ENCODE assay signal across 6 cellular contexts in genomic region chr19:49475995-49476880, GRCh38.
A peak's percentile ranks its signal among the peaks of the same experiment; 100 is the strongest.
DNase-seq lines count a peak whose midpoint lies in the region; ATAC-seq and TF ChIP-seq lines count a peak whose summit lies in the region.

No MANE protein-coding gene starts in this region.

- H3K4me3 ChIP-seq in fibroblast of pulmonary artery (replicated peaks; ENCODE audit: low read depth, low read length): no peak overlapping the region

- peak; percentile 75 for DNase-seq in HEK293T (ENCODE audit: extremely low spot score)
- DNase-seq in activated CD4-positive, CD25-positive, alpha-beta regulatory T cell (lab: John Stamatoyannopoulos, UW): peak; percentile 45 to 56 (median 46)
- DNase-seq in fibroblast of pulmonary artery (ENCODE audit: low read depth): peak; percentile 48

- H3K4me1 Mint-ChIP-seq in stimulated activated naive CD8-positive, alpha-beta T cell treated with anti-CD3 and anti-CD28 coated beads, Interleukin-15, Interleukin-2, amounts not matched to agents 100 ng/mL and 50 ng/mL, for 24 hours (ENCODE audit: low read depth): peaks cover 52% of the 10 kb centered on the region

- peak overlapping the region; percentile 86 for H3K4me3 Mint-ChIP-seq in stimulated activated naive CD8-positive, alpha-beta T cell treated with anti-CD3 and anti-CD28 coated beads, Interleukin-15, Interleukin-2, amounts not matched to agents 100 ng/mL and 50 ng/mL, for 24 hours

- peaks cover 13% of the 10 kb centered on the region for H3K36me3 Mint-ChIP-seq in stimulated activated naive CD8-positive, alpha-beta T cell treated with anti-CD3 and anti-CD28 coated beads, Interleukin-15, Interleukin-2, amounts not matched to agents 100 ng/mL and 50 ng/mL, for 24 hours (ENCODE audit: low read depth)

- H3K27me3 Mint-ChIP-seq in stimulated activated naive CD8-positive, alpha-beta T cell treated with anti-CD3 and anti-CD28 coated beads, Interleukin-15, Interleukin-2, amounts not matched to agents 100 ng/mL and 50 ng/mL, for 24 hours: no peaks in the 10 kb centered on the region

- peak overlapping the region; percentile 89 for H3K27ac Mint-ChIP-seq in stimulated activated naive CD8-positive, alpha-beta T cell treated with anti-CD3 and anti-CD28 coated beads, Interleukin-15, Interleukin-2, amounts not matched to agents 100 ng/mL and 50 ng/mL, for 24 hours

- peak; percentile 57 for TF ChIP-seq CTCF in fibroblast of pulmonary artery (IDR thresholded peaks at IDR 0.05; ENCODE audit: low read length, missing control alignments)

- H3K9me3 Mint-ChIP-seq in stimulated activated naive CD8-positive, alpha-beta T cell treated with anti-CD3 and anti-CD28 coated beads, Interleukin-15, Interleukin-2, amounts not matched to agents 100 ng/mL and 50 ng/mL, for 24 hours: no peaks in the 10 kb centered on the region

- POLR2A ChIA-PET in HEK293T (lab: Yijun Ruan, JAX): interaction anchor here (0.6 to 1.8 kb wide), 9 partner anchors 12 to 104 kb away, joined by 3 to 18 read pairs (median 4); partner anchors contain the start of gene ALDH16A1

- ATAC-seq in HG02759 (IDR thresholded peaks at IDR 0.05; ENCODE audit: unreplicated experiment) (no peak), GM18907 (IDR thresholded peaks at IDR 0.05; ENCODE audit: unreplicated experiment) (no peak)

- CTCF ChIA-PET in HEK293T (lab: Yijun Ruan, JAX): interaction anchor here (0.6 to 1.2 kb wide), 5 partner anchors 16 to 203 kb away, joined by 3 to 6 read pairs (median 4); partner anchors contain the start of genes ALDH16A1 and PIH1D1

TF ChIP-seq in HEK293T, 16 proteins besides CTCF, POLR2A, EP300 and RAD21:
- no peak for TF ChIP-seq FOXK2 (IDR thresholded peaks at IDR 0.05)
- no peak for TF ChIP-seq PKNOX1 (IDR thresholded peaks at IDR 0.05)
- TF ChIP-seq FOXA1 (IDR thresholded peaks at IDR 0.05): no peak
- TF ChIP-seq NFRKB (IDR thresholded peaks at IDR 0.05): no peak
- no peak for TF ChIP-seq ELF4 (IDR thresholded peaks at IDR 0.05)
- TF ChIP-seq SUZ12 (IDR thresholded peaks at IDR 0.05): no peak
